8 cellular contexts compared by ENCODE assay signal in genomic region chr22:19962909-19963806, GRCh38. TPM values are rescaled to one million over a fixed set of nuclear protein-coding genes. Genes with fewer than 3 reads are reported as not detected.
DNase-seq lines count a peak whose midpoint lies in the region; ATAC-seq and TF ChIP-seq lines count a peak whose summit lies in the region.

No MANE protein-coding gene starts in this region.

- H3K27me3 Mint-ChIP-seq in CD4-positive, alpha-beta memory T cell: no peaks in the 10 kb centered on the region

- no peaks in the 10 kb centered on the region for H3K9me3 Mint-ChIP-seq in CD4-positive, alpha-beta memory T cell

- POLR2A ChIA-PET in CD4-positive, alpha-beta memory T cell (lab: Charles Lee; ENCODE audit: partially characterized antibody): no interaction called here

- H3K4me1 Mint-ChIP-seq in CD4-positive, alpha-beta memory T cell: peaks cover 0 to 3% (median 0%) of the 10 kb centered on the region in 4 donors

- WGBS in liver: 44% methylated on average over 30 of the region's 30 CpGs

- CTCF ChIA-PET in CD4-positive, alpha-beta memory T cell (lab: Charles Lee; ENCODE audit: partially characterized antibody): no interaction called here

- no peak overlapping the region for H3K27ac Mint-ChIP-seq in CD4-positive, alpha-beta memory T cell

- H3K36me3 ChIP-seq in adipocyte (ENCODE audit: control insufficient read depth, insufficient read depth, low read length, severe bottlenecking) (peaks cover 21% of the 10 kb centered on the region), liver (ENCODE audit: control insufficient read depth in 4 of 4, insufficient read depth in 3 of 4, low read depth in 1 of 4, low read length in 3 of 4) (peaks cover 0 to 28% (median 9%) of the 10 kb centered on the region in 4 donors)
- H3K36me3 ChIP-seq in CD4-positive, alpha-beta memory T cell (ENCODE audit: insufficient read depth, low read length): peaks cover 18% of the 10 kb centered on the region

- H3K4me1 ChIP-seq in adipocyte (ENCODE audit: control insufficient read depth, insufficient read depth, low read length) (peaks cover 26% of the 10 kb centered on the region), liver (ENCODE audit: control insufficient read depth in 4 of 4, insufficient read depth in 4 of 4, low read length in 3 of 4) (peaks cover 26 to 69% (median 42%) of the 10 kb centered on the region in 4 donors)
- H3K4me1 ChIP-seq in CD4-positive, alpha-beta memory T cell (ENCODE audit: insufficient read depth, low read length): peaks cover 8% of the 10 kb centered on the region

- peak overlapping the region; percentile 93 for H3K27ac ChIP-seq in liver (ENCODE audit: low read depth in 1 of 2, low read length in 2 of 2)
- no peak overlapping the region for H3K27ac ChIP-seq in CD4-positive, alpha-beta memory T cell (ENCODE audit: low read depth, low read length)

- H3K27me3 ChIP-seq in adipocyte (replicated peaks; ENCODE audit: control insufficient read depth, insufficient read depth, low read length): no peaks in the 10 kb centered on the region
- H3K27me3 ChIP-seq in liver (ENCODE audit: control insufficient read depth in 4 of 4, insufficient read depth in 4 of 4, low read length in 3 of 4): no peaks in the 10 kb centered on the region
- H3K27me3 ChIP-seq in CD4-positive, alpha-beta memory T cell (ENCODE audit: insufficient read depth, low read length): no peaks in the 10 kb centered on the region

- TF ChIP-seq RAD21 in liver (IDR thresholded peaks at IDR 0.05): no peak

- DNase-seq in stimulated activated CD4-positive, alpha-beta T cell treated with anti-CD3 and anti-CD28 coated beads, Interleukin-15, amount 100 ng/mL, for 24 hours: peak; percentile 72
- no peak for DNase-seq in stimulated activated CD4-positive, alpha-beta T cell treated with anti-CD3 and anti-CD28 coated beads, Interleukin-4, amount 100 ng/mL, for 24 hours
- peak; percentile 58 for DNase-seq in adipocyte (ENCODE audit: low read depth)
- DNase-seq in CD4-positive, alpha-beta memory T cell: no peak
- no peak for DNase-seq in inferior parietal cortex (ENCODE audit: extremely low spot score)

- no peak for TF ChIP-seq CTCF in liver (IDR thresholded peaks at IDR 0.05; ENCODE audit: low read depth, low read length, missing input control)

- peaks cover 4 to 8% of the 10 kb centered on the region in 2 donors for H3K36me3 Mint-ChIP-seq in CD4-positive, alpha-beta memory T cell

- no peak overlapping the region for H3K4me3 Mint-ChIP-seq in CD4-positive, alpha-beta memory T cell

- ATAC-seq in GM19455 (IDR thresholded peaks at IDR 0.05; ENCODE audit: unreplicated experiment): no peak
- ATAC-seq in HG03460 (IDR thresholded peaks at IDR 0.05; ENCODE audit: unreplicated experiment): no peak

- intact Hi-C loops in CD4-positive, alpha-beta memory T cell (cut with micrococcal nuclease): no loop called here

- H3K9ac ChIP-seq in adipocyte (ENCODE audit: low read length) (peak overlapping the region; percentile 54), liver (ENCODE audit: low read depth in 1 of 2, low read length in 2 of 2) (peak overlapping the region; percentile 58 to 75)

- no peak overlapping the region for H3K4me3 ChIP-seq in adipocyte (ENCODE audit: low read length)
- peak overlapping the region; percentile 33 to 53 (median 44) for H3K4me3 ChIP-seq in liver (ENCODE audit: low read depth in 1 of 3, low read length in 3 of 3)
- no peak overlapping the region for H3K4me3 ChIP-seq in CD4-positive, alpha-beta memory T cell (ENCODE audit: low read length in 2 of 2)

- H3K9me3 ChIP-seq in adipocyte (ENCODE audit: control insufficient read depth, low read length): no peaks in the 10 kb centered on the region
- H3K9me3 ChIP-seq in liver (ENCODE audit: control insufficient read depth in 4 of 4, low read length in 3 of 4): no peaks in the 10 kb centered on the region
- no peaks in the 10 kb centered on the region for H3K9me3 ChIP-seq in CD4-positive, alpha-beta memory T cell (ENCODE audit: control insufficient read depth in 1 of 2, low read length in 2 of 2)

TF ChIP-seq in liver, 16 proteins besides CTCF, POLR2A, EP300 and RAD21:
- TF ChIP-seq JUND (IDR thresholded peaks at IDR 0.05): peak in 1 of 2 donors; percentile 64
- TF ChIP-seq GABPA (IDR thresholded peaks at IDR 0.05 in 1 of 2, conservative IDR thresholded peaks at IDR 0.05 in 1 of 2): no peak
- no peak for TF ChIP-seq EGR1 (IDR thresholded peaks at IDR 0.05; ENCODE audit: low read depth in 2 of 2)
- TF ChIP-seq FOXA1 (IDR thresholded peaks at IDR 0.05): no peak
- peak; percentile 75 to 90 for TF ChIP-seq HNF4A (conservative IDR thresholded peaks at IDR 0.05)
- TF ChIP-seq MAX (IDR thresholded peaks at IDR 0.05): no peak
- no peak for TF ChIP-seq HNF4G (IDR thresholded peaks at IDR 0.05)
- peak; percentile 51 to 81 for TF ChIP-seq RXRA (IDR thresholded peaks at IDR 0.05)
- peak; percentile 42 for TF ChIP-seq REST (IDR thresholded peaks at IDR 0.05)
- TF ChIP-seq FOXA2 (IDR thresholded peaks at IDR 0.05): no peak
- no peak for TF ChIP-seq NR2F2 (IDR thresholded peaks at IDR 0.05)
- TF ChIP-seq SP1 (IDR thresholded peaks at IDR 0.05): peak; percentile 68
- TF ChIP-seq ZBTB33 (IDR thresholded peaks at IDR 0.05): no peak
- no peak for TF ChIP-seq ATF3 (IDR thresholded peaks at IDR 0.05)
- peak; percentile 73 for TF ChIP-seq YY1 (IDR thresholded peaks at IDR 0.05)
- TF ChIP-seq TAF1 (conservative IDR thresholded peaks at IDR 0.05): no peak
TF ChIP-seq in liver: peak in this region for 6.

RNA-seq across cellular contexts. Expression of gene TXNRD2, which starts 21.5 kb away (rescaled TPM):
- total RNA-seq in liver: 10 to 100 TPM; 22.2 to 30.2 TPM
- 10 to 100 TPM; 37.0 to 41.3 TPM for polyA plus RNA-seq in liver
- total RNA-seq in CD4-positive, alpha-beta memory T cell: 10 to 100 TPM; 34.2 to 35.9 TPM
- 10 to 100 TPM in 1 of 2 donors, 1 to 10 TPM in 1; 8.5 to 11.2 TPM for polyA plus RNA-seq in CD4-positive, alpha-beta memory T cell

RNA-seq across cellular contexts. Expression of gene COMT, which starts 21.6 kb away (rescaled TPM):
- total RNA-seq in liver: 100 to 1,000 TPM in 1 of 2 donors, 10 to 100 TPM in 1; 75.3 to 136 TPM
- 100 to 1,000 TPM; 156 to 430 TPM for polyA plus RNA-seq in liver
- total RNA-seq in CD4-positive, alpha-beta memory T cell: 10 to 100 TPM; 36.8 to 39.2 TPM
- 10 to 100 TPM; 93.1 to 93.9 TPM for polyA plus RNA-seq in CD4-positive, alpha-beta memory T cell

RNA-seq across cellular contexts. Expression of gene ARVCF, which starts 53.5 kb away (rescaled TPM):
- total RNA-seq in liver: 10 to 100 TPM; 41.6 to 48.8 TPM
- polyA plus RNA-seq in liver: 10 to 100 TPM in 1 of 2 donors, 1 to 10 TPM in 1; 3.8 to 10.6 TPM
- 1 to 10 TPM; 3.5 to 4.2 TPM for total RNA-seq in CD4-positive, alpha-beta memory T cell
- under 1 TPM in 1 of 2 donors, not detected in 1; 0.28 TPM for polyA plus RNA-seq in CD4-positive, alpha-beta memory T cell

RNA-seq across cellular contexts. Expression of gene TANGO2, which starts 57.8 kb away (rescaled TPM):
- 100 to 1,000 TPM in 1 of 2 donors, 10 to 100 TPM in 1; 20.5 to 153 TPM for total RNA-seq in liver
- polyA plus RNA-seq in liver: 10 to 100 TPM; 10.8 to 11.7 TPM
- 10 to 100 TPM; 50.6 to 51.5 TPM for total RNA-seq in CD4-positive, alpha-beta memory T cell
- 10 to 100 TPM; 40.9 to 43.9 TPM for polyA plus RNA-seq in CD4-positive, alpha-beta memory T cell

Comparison
In these comparisons a context has a peak if more than half of its experiments do, and no peak if none do; other contexts are left out.
1. DNase-seq: peak in stimulated activated CD4-positive, alpha-beta T cell treated with anti-CD3 and anti-CD28 coated beads, Interleukin-15, amount 100 ng/mL, for 24 hours (single experiment) and adipocyte (single experiment); none in stimulated activated CD4-positive, alpha-beta T cell treated with anti-CD3 and anti-CD28 coated beads, Interleukin-4, amount 100 ng/mL, for 24 hours (single experiment), CD4-positive, alpha-beta memory T cell (0 of 5) and inferior parietal cortex (single experiment).
2. H3K4me3 ChIP-seq: peak in liver (3 of 3); none in adipocyte (single experiment) and CD4-positive, alpha-beta memory T cell (0 of 2).
3. RNA of gene ARVCF, which starts 53.5 kb away (total RNA-seq): 41.6 to 48.8 TPM in liver; 3.5 to 4.2 TPM in CD4-positive, alpha-beta memory T cell; every median in the first group is over 4 times any median in the second.